ENCODE assay signal across 8 cellular contexts in genomic region chr2:26172866-26173595, GRCh38.
DNase-seq lines count a peak whose midpoint lies in the region; ATAC-seq and TF ChIP-seq lines count a peak whose summit lies in the region.

Gene GAREM2, plus strand, starts transcription at chr2:26173088. Its CDS starts 133 bp downstream, at chr2:26173221.

- H3K4me3 ChIP-seq in foreskin fibroblast (ENCODE audit: low read depth in 1 of 2, low read length in 2 of 2) (peak within 1 kb of the TSS; percentile 28 to 37), retinal pigment epithelial cell (ENCODE audit: low read length) (peak within 1 kb of the TSS; percentile 38)

- DNase-seq in DMS 273 (lab: John Stamatoyannopoulos, UW; ENCODE audit: unreplicated experiment) (peak; percentile 66), DMS 273 treated with DMSO at 0.1 percent for 48 hours (lab: John Stamatoyannopoulos, UW) (no peak), foreskin fibroblast (peak in 1 of 2 donors; percentile 28), retinal pigment epithelial cell (ENCODE audit: low read depth) (no peak), hepatic stellate cell (ENCODE audit: low spot score) (no peak), putamen (ENCODE audit: low spot score) (no peak)

- peak; percentile 41 for ATAC-seq in SK-N-SH treated with all-trans-retinoic acid at 6 μM for 48 hours
- no peak for ATAC-seq in GM18870 (IDR thresholded peaks at IDR 0.05; ENCODE audit: unreplicated experiment)

- TF ChIP-seq CTCF in foreskin fibroblast (IDR thresholded peaks at IDR 0.05; ENCODE audit: low read depth, low read length) (no peak), retinal pigment epithelial cell (conservative IDR thresholded peaks at IDR 0.05; ENCODE audit: low read depth, low read length) (no peak)

TF ChIP-seq in SK-N-SH treated with all-trans-retinoic acid at 6 μM for 48 hours, 23 proteins besides CTCF, POLR2A, EP300 and RAD21:
- TF ChIP-seq ZFP3 (CRISPR knock-in tag; IDR thresholded peaks at IDR 0.05) (peak; percentile 53; the same call in 1 of the 2 replicates), POU6F1 (CRISPR knock-in tag; IDR thresholded peaks at IDR 0.05; ENCODE audit: borderline replicate concordance, low read depth) (no peak)
TF ChIP-seq in SK-N-SH treated with all-trans-retinoic acid at 6 μM for 48 hours: peak in this region for 1.
